7 cellular contexts compared by ENCODE assay signal in genomic region chr5:15056988-15057592, GRCh38.
"Had no signal": no experiment of that assay in that cellular context is flagged by ENCODE, and none has a peak within 500 bp of the region (broad histone marks: within the 10 kb centered on the region; RNA-seq: fewer than 3 reads in every experiment).

No MANE protein-coding gene starts in this region.

- DNase-seq: GM23248, GOT3, H7, HCEC 1CT, IMR-90, KG1 had no signal

- H2AFZ ChIP-seq: GM23248 had no signal

- H3K4me3 ChIP-seq: GM23248, K562 had no signal

- H3K27ac ChIP-seq: GM23248 had no signal

- ATAC-seq: K562 had no signal

- FAIRE-seq: K562 had no signal

- H3K9ac ChIP-seq: GM23248 had no signal
